ENCODE assay signal across 1 cellular context in genomic region chr19:40221858-40222619, GRCh38.
A peak's percentile ranks its signal among the peaks of the same experiment; 100 is the strongest.
TF ChIP-seq lines count a peak whose summit lies in the region.

No MANE protein-coding gene starts in this region.

TF ChIP-seq in GM12878, 131 proteins besides CTCF, POLR2A, EP300 and RAD21 (continued from another document):
- TF ChIP-seq CUX1 (IDR thresholded peaks at IDR 0.05; ENCODE audit: insufficient replicate concordance, low read depth, low read length): no peak
- TF ChIP-seq RUNX3 (IDR thresholded peaks at IDR 0.05; ENCODE audit: low read length): 0 out of 2 replicates have a peak, but pooled peaks have one; percentile 8
- no peak for TF ChIP-seq ZBTB4 (CRISPR knock-in tag; IDR thresholded peaks at IDR 0.05)
- TF ChIP-seq PAX8 (IDR thresholded peaks at IDR 0.05): no peak
- TF ChIP-seq ESRRA (IDR thresholded peaks at IDR 0.05; ENCODE audit: low read length): no peak
- TF ChIP-seq RB1 (IDR thresholded peaks at IDR 0.05; ENCODE audit: borderline replicate concordance): no peak
- TF ChIP-seq PRDM15 (CRISPR knock-in tag; IDR thresholded peaks at IDR 0.05): no peak
- peak; percentile 34; the same call in 1 of the 2 replicates for TF ChIP-seq ZBTB40 (IDR thresholded peaks at IDR 0.05; ENCODE audit: borderline replicate concordance)
- TF ChIP-seq ATF7 (IDR thresholded peaks at IDR 0.05; ENCODE audit: low read depth): no peak
- no peak for TF ChIP-seq KLF5 (IDR thresholded peaks at IDR 0.05; ENCODE audit: partially characterized antibody)
- no peak for TF ChIP-seq ZBED1 (IDR thresholded peaks at IDR 0.05; ENCODE audit: borderline replicate concordance)
- no peak for TF ChIP-seq ATF2 (IDR thresholded peaks at IDR 0.05; ENCODE audit: low read length)
- peak; percentile 99 for TF ChIP-seq FOS (IDR thresholded peaks at IDR 0.05; ENCODE audit: borderline replicate concordance, extremely low read depth, insufficient read length)
- no peak for TF ChIP-seq YBX1 (IDR thresholded peaks at IDR 0.05)
- TF ChIP-seq MYB (IDR thresholded peaks at IDR 0.05; ENCODE audit: borderline replicate concordance, low read depth, low read length): no peak
- TF ChIP-seq GABPA (IDR thresholded peaks at IDR 0.05; ENCODE audit: low read depth): no peak
- TF ChIP-seq PBX3 (IDR thresholded peaks at IDR 0.05; ENCODE audit: insufficient replicate concordance, low read depth, low read length): no peak
- TF ChIP-seq IKZF1 (conservative IDR thresholded peaks at IDR 0.05): no peak
- no peak for TF ChIP-seq CHD1 (IDR thresholded peaks at IDR 0.05; ENCODE audit: low read depth, low read length)
- no peak for TF ChIP-seq TBL1XR1 (IDR thresholded peaks at IDR 0.05; ENCODE audit: low read depth, low read length)
- TF ChIP-seq ZNF274 (IDR thresholded peaks at IDR 0.05; ENCODE audit: insufficient read depth, insufficient read length): no peak
- TF ChIP-seq SMC3 (IDR thresholded peaks at IDR 0.05; ENCODE audit: borderline replicate concordance, low read length): peak; percentile 83
- no peak for TF ChIP-seq SRF (IDR thresholded peaks at IDR 0.05; ENCODE audit: low read depth in 2 of 2, low read length in 2 of 2)
